32 cellular contexts compared by ENCODE assay signal in the genomic region with DNA sequence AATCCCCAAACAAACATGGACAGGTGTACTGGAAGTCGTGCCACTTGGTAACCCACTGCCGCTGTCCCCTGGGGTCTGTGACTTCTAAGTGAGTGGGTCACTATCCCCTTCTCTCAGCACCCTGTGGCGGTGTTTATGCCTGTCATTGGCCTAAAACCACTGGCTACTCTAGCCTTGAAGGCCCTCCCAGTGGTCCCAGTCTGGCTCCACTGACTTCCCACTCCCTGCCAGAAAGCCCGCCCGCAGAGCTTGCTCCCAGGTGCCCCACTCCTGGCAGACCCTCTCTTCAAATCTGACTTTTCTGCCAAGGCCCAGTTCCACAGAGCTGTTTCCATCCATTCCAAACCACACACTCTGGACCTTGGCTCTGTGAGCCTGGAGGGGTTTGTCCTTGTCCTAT.
"Had no signal": no experiment of that assay in that cellular context is flagged by ENCODE, and none has a peak within 500 bp of the region (broad histone marks: within the 10 kb centered on the region; RNA-seq: fewer than 3 reads in every experiment).

No MANE protein-coding gene starts in this region.

- H3K27ac ChIP-seq: body of pancreas, brain microvascular endothelial cell, breast epithelium, VCaP had no signal

- H3K36me3 Mint-ChIP-seq: activated CD4-positive, alpha-beta memory T cell treated with anti-CD3 and anti-CD28 coated beads for 36 hours; activated naive CD4-positive, alpha-beta T cell treated with anti-CD3 and anti-CD28 coated beads, Interleukin-2, amount 10 ng/mL, durations not matched to agents 7 days and 5 days; activated naive CD8-positive, alpha-beta T cell; activated naive CD8-positive, alpha-beta T cell treated with anti-CD3 and anti-CD28 coated beads, Interleukin-2, amount 10 ng/mL, durations not matched to agents 7 days and 5 days had no signal

- H3K4me3 Mint-ChIP-seq: activated B cell treated with CpG ODN at 0.5 μM for 24 hours; activated CD4-positive, alpha-beta memory T cell treated with anti-CD3 and anti-CD28 coated beads for 36 hours; activated CD4-positive, alpha-beta T cell treated with anti-CD3 and anti-CD28 coated beads, Interleukin-2, amount 10 ng/mL, durations not matched to agents 24 days and 14 days; activated CD8-positive, alpha-beta T cell treated with anti-CD3 and anti-CD28 coated beads for 36 hours; activated naive CD4-positive, alpha-beta T cell treated with anti-CD3 and anti-CD28 coated beads, Interleukin-2, amount 10 ng/mL, durations not matched to agents 7 days and 5 days; activated naive CD8-positive, alpha-beta T cell; activated naive CD8-positive, alpha-beta T cell treated with anti-CD3 and anti-CD28 coated beads, Interleukin-2, amount 10 ng/mL, durations not matched to agents 7 days and 5 days; activated naive CD8-positive, alpha-beta T cell treated with anti-CD3 and anti-CD28 coated beads, Interleukin-2, amount 50 U/mL, for 24 hours; activated T-cell treated with anti-CD3 and anti-CD28 coated beads, Interleukin-2, amount 50 U/mL, for 4 hours; T-helper 1 cell treated with Interleukin-12 subunit alpha and Interleukin-12 subunit beta and Interleukin-4 antibody, amounts not matched to agents 30 μg/mL and 1 μg/mL, for 36 hours; T-helper 2 cell treated with Interferon-gamma antibody and Interleukin-4, amounts not matched to agents 5 μg/mL and 100 μg/mL, for 36 hours had no signal

- H3K27me3 Mint-ChIP-seq: activated B cell treated with CpG ODN at 0.5 μM for 24 hours; activated CD4-positive, alpha-beta T cell treated with anti-CD3 and anti-CD28 coated beads, Interleukin-2, amount 10 ng/mL, durations not matched to agents 24 days and 14 days; activated CD8-positive, alpha-beta T cell treated with anti-CD3 and anti-CD28 coated beads for 36 hours; activated naive CD8-positive, alpha-beta T cell; activated naive CD8-positive, alpha-beta T cell treated with anti-CD3 and anti-CD28 coated beads, Interleukin-2, amount 10 ng/mL, durations not matched to agents 7 days and 5 days had no signal

- H3K4me1 ChIP-seq: breast epithelium had no signal

- H3K9me3 Mint-ChIP-seq: activated B cell treated with CpG ODN at 0.5 μM for 24 hours; activated CD4-positive, alpha-beta memory T cell treated with anti-CD3 and anti-CD28 coated beads for 36 hours; activated CD4-positive, alpha-beta T cell treated with anti-CD3 and anti-CD28 coated beads, Interleukin-2, amount 10 ng/mL, durations not matched to agents 24 days and 14 days; activated CD8-positive, alpha-beta T cell treated with anti-CD3 and anti-CD28 coated beads for 36 hours; activated naive CD4-positive, alpha-beta T cell treated with anti-CD3 and anti-CD28 coated beads, Interleukin-2, amount 10 ng/mL, durations not matched to agents 7 days and 5 days; activated naive CD8-positive, alpha-beta T cell treated with anti-CD3 and anti-CD28 coated beads, Interleukin-2, amount 10 ng/mL, durations not matched to agents 7 days and 5 days; activated naive CD8-positive, alpha-beta T cell treated with anti-CD3 and anti-CD28 coated beads, Interleukin-2, amount 50 U/mL, for 24 hours; activated T-cell treated with anti-CD3 and anti-CD28 coated beads, Interleukin-2, amount 50 U/mL, for 4 hours; activated T-helper 2 cell treated with anti-CD3 and anti-CD28 coated beads, Interferon-gamma antibody, Interleukin-2, Interleukin-4, amounts not matched to agents 10 μg/mL and 5 μg/mL and 100 μg/mL, durations not matched to agents 14 hours and 24 hours and 36 hours; T-helper 1 cell treated with Interleukin-12 subunit alpha and Interleukin-12 subunit beta and Interleukin-4 antibody, amounts not matched to agents 30 μg/mL and 1 μg/mL, for 36 hours; T-helper 2 cell treated with Interferon-gamma antibody and Interleukin-4, amounts not matched to agents 5 μg/mL and 100 μg/mL, for 36 hours had no signal

- H3K27ac Mint-ChIP-seq: activated B cell treated with CpG ODN at 0.5 μM for 24 hours; activated CD4-positive, alpha-beta memory T cell treated with anti-CD3 and anti-CD28 coated beads for 36 hours; activated CD4-positive, alpha-beta T cell treated with anti-CD3 and anti-CD28 coated beads, Interleukin-2, amount 10 ng/mL, durations not matched to agents 24 days and 14 days; activated CD8-positive, alpha-beta T cell treated with anti-CD3 and anti-CD28 coated beads for 36 hours; activated naive CD4-positive, alpha-beta T cell treated with anti-CD3 and anti-CD28 coated beads, Interleukin-2, amount 10 ng/mL, durations not matched to agents 7 days and 5 days; activated naive CD8-positive, alpha-beta T cell; activated naive CD8-positive, alpha-beta T cell treated with anti-CD3 and anti-CD28 coated beads, Interleukin-2, amount 10 ng/mL, durations not matched to agents 7 days and 5 days; activated naive CD8-positive, alpha-beta T cell treated with anti-CD3 and anti-CD28 coated beads, Interleukin-2, amount 50 U/mL, for 24 hours; activated T-helper 2 cell treated with anti-CD3 and anti-CD28 coated beads, Interferon-gamma antibody, Interleukin-2, Interleukin-4, amounts not matched to agents 10 μg/mL and 5 μg/mL and 100 μg/mL, durations not matched to agents 14 hours and 24 hours and 36 hours; T-helper 1 cell treated with Interleukin-12 subunit alpha and Interleukin-12 subunit beta and Interleukin-4 antibody, amounts not matched to agents 30 μg/mL and 1 μg/mL, for 36 hours; T-helper 2 cell treated with Interferon-gamma antibody and Interleukin-4, amounts not matched to agents 5 μg/mL and 100 μg/mL, for 36 hours had no signal

- H3K4me3 ChIP-seq: body of pancreas, breast epithelium had no signal

- H3K9me3 ChIP-seq: body of pancreas, breast epithelium had no signal

- FAIRE-seq: astrocyte, TTC549 had no signal

- ATAC-seq: activated CD8-positive, alpha-beta T cell treated with anti-CD3 and anti-CD28 coated beads for 36 hours; activated naive CD8-positive, alpha-beta T cell treated with anti-CD3 and anti-CD28 coated beads, Interleukin-2, amount 50 U/mL, for 24 hours; activated T-cell treated with anti-CD3 and anti-CD28 coated beads, Interleukin-2, amount 50 U/mL, for 4 hours; body of pancreas had no signal

- DNase-seq: activated B cell treated with CpG ODN at 0.5 μM for 24 hours; activated CD4-positive, alpha-beta memory T cell treated with anti-CD3 and anti-CD28 coated beads for 36 hours; activated CD4-positive, alpha-beta T cell treated with anti-CD3 and anti-CD28 coated beads for 4 hours; activated CD4-positive, alpha-beta T cell treated with anti-CD3 and anti-CD28 coated beads, Interleukin-2, amount 10 ng/mL, durations not matched to agents 24 days and 14 days; activated CD4-positive, alpha-beta T cell treated with anti-CD3 and anti-CD28 coated beads, Interleukin-2, amount 50 U/mL, for 1 hour; activated CD4-positive, alpha-beta T cell treated with anti-CD3 and anti-CD28 coated beads, Interleukin-2, amount 50 U/mL, for 4 hours; activated CD4-positive, CD25-positive, alpha-beta regulatory T cell treated with anti-CD3 and anti-CD28 coated beads, Interleukin-2, amount 50 U/mL, for 72 hours; activated CD8-positive, alpha-beta memory T cell treated with anti-CD3 and anti-CD28 coated beads, Interleukin-2, amount 50 U/mL, for 4 hours; activated CD8-positive, alpha-beta T cell treated with anti-CD3 and anti-CD28 coated beads for 36 hours; activated effector memory CD4-positive, alpha-beta T cell treated with Interleukin-2 at 50 U/mL for 16 hours; activated gamma-delta T cell; activated naive CD4-positive, alpha-beta T cell treated with anti-CD3 and anti-CD28 coated beads, Interleukin-2, amount 10 ng/mL, durations not matched to agents 7 days and 5 days; activated naive CD4-positive, alpha-beta T cell treated with Interleukin-2 at 50 U/mL for 16 hours; activated naive CD8-positive, alpha-beta T cell treated with anti-CD3 and anti-CD28 coated beads, Interleukin-2, amount 10 ng/mL, durations not matched to agents 7 days and 5 days; activated naive CD8-positive, alpha-beta T cell treated with anti-CD3 and anti-CD28 coated beads, Interleukin-2, amount 50 U/mL, for 24 hours; activated T-cell treated with anti-CD3 and anti-CD28 coated beads for 4 hours; activated T-cell treated with anti-CD3 and anti-CD28 coated beads, Interleukin-2, amount 50 U/mL, for 1 hour; activated T-cell treated with anti-CD3 and anti-CD28 coated beads, Interleukin-2, amount 50 U/mL, for 4 hours; body of pancreas; brain microvascular endothelial cell; central memory CD4-positive, alpha-beta T cell; T-helper 1 cell; T-helper 2 cell; T-helper 9 cell had no signal

- H3K27me3 ChIP-seq: body of pancreas, brain microvascular endothelial cell, breast epithelium had no signal

- H3K36me3 ChIP-seq: brain microvascular endothelial cell, breast epithelium had no signal
